19 cellular contexts compared by ENCODE assay signal in genomic region chr19:14477417-14478112, GRCh38. TPM values are rescaled to one million over a fixed set of nuclear protein-coding genes. Genes with fewer than 3 reads are reported as not detected.
DNase-seq lines count a peak whose midpoint lies in the region; ATAC-seq, FAIRE-seq and TF ChIP-seq lines count a peak whose summit lies in the region.
"Had no signal": no experiment of that assay in that cellular context is flagged by ENCODE, and none has a peak within 500 bp of the region (broad histone marks: within the 10 kb centered on the region; RNA-seq: fewer than 3 reads in every experiment).

No MANE protein-coding gene starts in this region.

- H4K20me1 ChIP-seq in BLaER1: no peaks in the 10 kb centered on the region

- H3K4me1 Mint-ChIP-seq in glutamatergic neuron (ENCODE audit: low read depth, unreplicated experiment) (peaks cover 11% of the 10 kb centered on the region), osteocyte (ENCODE audit: unreplicated experiment) (peaks cover 34% of the 10 kb centered on the region)

- peaks cover 71% of the 10 kb centered on the region for H3K4me1 ChIP-seq in BLaER1

- H3K27me3 Mint-ChIP-seq in glutamatergic neuron (ENCODE audit: unreplicated experiment): peaks cover 16% of the 10 kb centered on the region
- no peaks in the 10 kb centered on the region for H3K27me3 Mint-ChIP-seq in osteocyte (ENCODE audit: unreplicated experiment)

- H3K27me3 ChIP-seq in BLaER1: peaks cover 21% of the 10 kb centered on the region
- H3K27me3 ChIP-seq: cardiac muscle cell had no signal

- H3K27ac Mint-ChIP-seq in glutamatergic neuron (ENCODE audit: unreplicated experiment) (no peak overlapping the region), osteocyte (ENCODE audit: unreplicated experiment) (peak overlapping the region; percentile 83)
- H3K27ac Mint-ChIP-seq: activated naive CD8-positive, alpha-beta T cell treated with anti-CD3 and anti-CD28 coated beads for 36 hours had no signal

- peaks cover 25% of the 10 kb centered on the region for H3K36me3 ChIP-seq in BLaER1
- H3K36me3 ChIP-seq in SK-N-MC (ENCODE audit: insufficient read depth, low read length): peaks cover 8% of the 10 kb centered on the region
- H3K36me3 ChIP-seq: cardiac muscle cell, neutrophil had no signal

- no peak for TF ChIP-seq CTCF in glutamatergic neuron (IDR thresholded peaks at IDR 0.05; ENCODE audit: partially characterized antibody, unreplicated experiment)
- TF ChIP-seq CTCF in osteocyte (IDR thresholded peaks at IDR 0.05): no peak

- no peak overlapping the region for H3K4me3 Mint-ChIP-seq in glutamatergic neuron (ENCODE audit: unreplicated experiment)
- no peak overlapping the region for H3K4me3 Mint-ChIP-seq in osteocyte (ENCODE audit: unreplicated experiment)
- H3K4me3 Mint-ChIP-seq: activated naive CD8-positive, alpha-beta T cell treated with anti-CD3 and anti-CD28 coated beads for 36 hours had no signal

- no peak for ATAC-seq in GM21717 (IDR thresholded peaks at IDR 0.05; ENCODE audit: unreplicated experiment)

- H3K9me3 ChIP-seq in BLaER1 (no peaks in the 10 kb centered on the region), SK-N-MC (ENCODE audit: low read depth, low read length) (no peaks in the 10 kb centered on the region)
- H3K9me3 ChIP-seq: neutrophil, sigmoid colon, SJSA1 had no signal

- H3K27ac ChIP-seq in BLaER1: no peak overlapping the region
- peak overlapping the region; percentile 60 for H3K27ac ChIP-seq in SK-N-MC
- no peak overlapping the region for H3K27ac ChIP-seq in substantia nigra (ENCODE audit: low read depth, low read length, poor library complexity, severe bottlenecking)
- H3K27ac ChIP-seq: cardiac muscle cell, neutrophil, SJSA1 had no signal

- DNase-seq in SK-N-MC (ENCODE audit: low read depth, low spot score) (no peak), glutamatergic neuron (peak; percentile 14), osteocyte (ENCODE audit: extremely low spot score, unreplicated experiment) (no peak), HTR-8/SVneo (ENCODE audit: insufficient read length, low spot score) (no peak), NCI-H146 (lab: John Stamatoyannopoulos, UW) (no peak), substantia nigra (lab: John Stamatoyannopoulos, UW) (no peak)
- DNase-seq: activated CD4-positive, alpha-beta T cell treated with anti-CD3 and anti-CD28 coated beads, Interleukin-2, amount 50 U/mL, for 4 hours; activated naive CD8-positive, alpha-beta T cell treated with anti-CD3 and anti-CD28 coated beads for 36 hours; activated T-cell treated with anti-CD3 and anti-CD28 coated beads, Interleukin-2, amount 50 U/mL, for 48 hours; effector CD4-positive, alpha-beta T cell; KG1; NCI-H1105; stimulated activated CD4-positive, alpha-beta T cell treated with anti-CD3 and anti-CD28 coated beads, Interleukin-4, amount 100 ng/mL, for 4 hours had no signal

- H3K9ac ChIP-seq in BLaER1 (no peak overlapping the region), SK-N-MC (ENCODE audit: insufficient read length) (no peak overlapping the region)

- H3K4me3 ChIP-seq in BLaER1 (no peak overlapping the region), SK-N-MC (peak overlapping the region; percentile 26)
- H3K4me3 ChIP-seq: cardiac muscle cell, sigmoid colon, SJSA1 had no signal

- H3K36me3 Mint-ChIP-seq in glutamatergic neuron (ENCODE audit: unreplicated experiment) (no peaks in the 10 kb centered on the region), osteocyte (ENCODE audit: unreplicated experiment) (peaks cover 9% of the 10 kb centered on the region)

- H3K4me2 ChIP-seq in BLaER1: peak overlapping the region; percentile 89; the same call in 1 of the 2 replicates

- FAIRE-seq in HTR-8/SVneo (lab: Jason Lieb, UNC): no peak

- H3K9me3 Mint-ChIP-seq in glutamatergic neuron (ENCODE audit: unreplicated experiment): peaks cover 9% of the 10 kb centered on the region
- H3K9me3 Mint-ChIP-seq in osteocyte (ENCODE audit: unreplicated experiment): no peaks in the 10 kb centered on the region
- H3K9me3 Mint-ChIP-seq: activated naive CD8-positive, alpha-beta T cell treated with anti-CD3 and anti-CD28 coated beads for 36 hours had no signal

RNA-seq across cellular contexts. Expression of gene PTGER1, which starts 2.4 kb away (rescaled TPM):
- total RNA-seq in glutamatergic neuron (ENCODE audit: unreplicated experiment) (2.0 TPM), osteocyte (1.0 and 1.6 TPM in 2 replicates)
- total RNA-seq: SJSA1 had no signal

RNA-seq across cellular contexts. Expression of gene GIPC1, which starts 18.4 kb away (rescaled TPM):
- total RNA-seq in glutamatergic neuron (ENCODE audit: unreplicated experiment): 53.4 TPM
- total RNA-seq in osteocyte: 89.0 and 90.3 TPM in 2 replicates

RNA-seq across cellular contexts. Expression of gene DNAJB1, which starts 40.6 kb away (rescaled TPM):
- total RNA-seq in glutamatergic neuron (ENCODE audit: unreplicated experiment): 53.9 TPM
- 80.0 and 84.6 TPM in 2 replicates for total RNA-seq in osteocyte

RNA-seq across cellular contexts. Expression of gene PKN1, which starts 44.5 kb away (rescaled TPM):
- 117 TPM for total RNA-seq in glutamatergic neuron (ENCODE audit: unreplicated experiment)
- 151 and 162 TPM in 2 replicates for total RNA-seq in osteocyte

RNA-seq across cellular contexts. Expression of gene TECR, which starts 51.8 kb away (rescaled TPM):
- 102 TPM for total RNA-seq in glutamatergic neuron (ENCODE audit: unreplicated experiment)
- 136 and 139 TPM in 2 replicates for total RNA-seq in osteocyte
